9 cellular contexts compared by ENCODE assay signal in genomic region chr4:6362896-6363295, GRCh38.
A peak's percentile ranks its signal among the peaks of the same experiment; 100 is the strongest.
DNase-seq lines count a peak whose midpoint lies in the region; ATAC-seq, FAIRE-seq and TF ChIP-seq lines count a peak whose summit lies in the region.
"Had no signal": no experiment of that assay in that cellular context is flagged by ENCODE, and none has a peak within 500 bp of the region (broad histone marks: within the 10 kb centered on the region; RNA-seq: fewer than 3 reads in every experiment).

No MANE protein-coding gene starts in this region.

- DNase-seq in GM19239 (ENCODE audit: insufficient read length, low spot score) (peak; percentile 38), MM.1S (peak; percentile 40), T47D (ENCODE audit: low read depth in 1 of 2, low spot score in 1 of 2) (peak; percentile 58 to 62), mucosa of descending colon (peak in 2 of 3 donors; percentile 22 to 35), NCI-H774 (lab: John Stamatoyannopoulos, UW) (no peak), natural killer cell (no peak)
- DNase-seq: NCI-H748 treated with DMSO at 0.1 percent for 48 hours had no signal

- no peak overlapping the region for H2AFZ ChIP-seq in MM.1S (ENCODE audit: low read length)

- no peaks in the 10 kb centered on the region for H3K36me3 Mint-ChIP-seq in natural killer cell

- H3K27me3 Mint-ChIP-seq in natural killer cell (ENCODE audit: low read depth in 2 of 2), result peaks cover 6 to 22% of the 10 kb centered on the region in 2 donors

- in situ Hi-C loops in T47D (cut with HindIII; ENCODE audit: low pct_unique_long_range_greater_than_20kb, low sequenced_read_pairs), result no loop called here

- H4K20me1 ChIP-seq in MM.1S (ENCODE audit: insufficient read depth, low read length), result no peaks in the 10 kb centered on the region

- H3K4me1 Mint-ChIP-seq in natural killer cell, result peaks cover 0 to 4% of the 10 kb centered on the region in 2 donors

- peaks cover 64% of the 10 kb centered on the region for H3K27me3 ChIP-seq in MM.1S (replicated peaks; ENCODE audit: insufficient read depth, low read length)
- H3K27me3 ChIP-seq: right lobe of liver had no signal

- no peak overlapping the region for H3K9ac ChIP-seq in MM.1S (ENCODE audit: low read length)

- H3K27ac ChIP-seq in MM.1S (ENCODE audit: low read length), result no peak overlapping the region
- H3K27ac ChIP-seq: right lobe of liver had no signal

- no peak for TF ChIP-seq POLR2A in GM18505 (IDR thresholded peaks at IDR 0.05; ENCODE audit: borderline replicate concordance, extremely low read depth, insufficient read depth, insufficient read length)

- no peaks in the 10 kb centered on the region for H3F3A ChIP-seq in MM.1S (ENCODE audit: insufficient read depth, low read length)

- H3K4me3 ChIP-seq in MM.1S (ENCODE audit: low read length), result no peak overlapping the region
- no peak overlapping the region for H3K4me3 ChIP-seq in mucosa of descending colon
- H3K4me3 ChIP-seq: right lobe of liver had no signal

- no peaks in the 10 kb centered on the region for H3K4me1 ChIP-seq in MM.1S (ENCODE audit: low read length)
- H3K4me1 ChIP-seq in mucosa of descending colon (ENCODE audit: low read depth), result no peaks in the 10 kb centered on the region
- H3K4me1 ChIP-seq: right lobe of liver had no signal

- intact Hi-C loops in mucosa of descending colon (cut with DNase I, micrococcal nuclease), result no loop called here
- intact Hi-C loops in natural killer cell (cut with micrococcal nuclease), result no loop called here

- no peaks in the 10 kb centered on the region for H3K9me3 Mint-ChIP-seq in natural killer cell

- no peak for ATAC-seq in mucosa of descending colon
- no peak for ATAC-seq in GM18505 (IDR thresholded peaks at IDR 0.05; ENCODE audit: unreplicated experiment)
- ATAC-seq in natural killer cell, result no peak

- H3K9me3 ChIP-seq in MM.1S (replicated peaks; ENCODE audit: insufficient read depth, low read length) (no peaks in the 10 kb centered on the region), mucosa of descending colon (no peaks in the 10 kb centered on the region)
- H3K9me3 ChIP-seq: right lobe of liver had no signal

- H3K36me3 ChIP-seq in MM.1S (replicated peaks; ENCODE audit: insufficient read depth, low read length), result no peaks in the 10 kb centered on the region
- no peaks in the 10 kb centered on the region for H3K36me3 ChIP-seq in mucosa of descending colon (ENCODE audit: low read depth)
- H3K36me3 ChIP-seq: right lobe of liver had no signal

- no peaks in the 10 kb centered on the region for H3K9me2 ChIP-seq in MM.1S (replicated peaks; ENCODE audit: insufficient read depth, low read length)

- no peak overlapping the region for H3K4me2 ChIP-seq in MM.1S (ENCODE audit: low read depth, low read length)

- H3K27ac Mint-ChIP-seq in natural killer cell, result no peak overlapping the region

- H3K79me2 ChIP-seq in MM.1S (ENCODE audit: low read length), result no peaks in the 10 kb centered on the region

- TF ChIP-seq CTCF in MM.1S (IDR thresholded peaks at IDR 0.05; ENCODE audit: low read length) (no peak), mucosa of descending colon (IDR thresholded peaks at IDR 0.05) (no peak), natural killer cell (IDR thresholded peaks at IDR 0.05) (no peak)

- no peak for FAIRE-seq in GM19239 (lab: Jason Lieb, UNC)

- no peak overlapping the region for H3K4me3 Mint-ChIP-seq in natural killer cell

Comparison
In these comparisons a context has a peak if more than half of its experiments do, and no peak if none do; other contexts are left out.
1. DNase-seq: peak in GM19239 (single experiment), MM.1S (single experiment), T47D (2 of 2) and mucosa of descending colon (2 of 3); none in NCI-H774 (single experiment) and natural killer cell (single experiment).